Comparison of ENCODE assay signal across 2 cellular contexts in the genomic region with DNA sequence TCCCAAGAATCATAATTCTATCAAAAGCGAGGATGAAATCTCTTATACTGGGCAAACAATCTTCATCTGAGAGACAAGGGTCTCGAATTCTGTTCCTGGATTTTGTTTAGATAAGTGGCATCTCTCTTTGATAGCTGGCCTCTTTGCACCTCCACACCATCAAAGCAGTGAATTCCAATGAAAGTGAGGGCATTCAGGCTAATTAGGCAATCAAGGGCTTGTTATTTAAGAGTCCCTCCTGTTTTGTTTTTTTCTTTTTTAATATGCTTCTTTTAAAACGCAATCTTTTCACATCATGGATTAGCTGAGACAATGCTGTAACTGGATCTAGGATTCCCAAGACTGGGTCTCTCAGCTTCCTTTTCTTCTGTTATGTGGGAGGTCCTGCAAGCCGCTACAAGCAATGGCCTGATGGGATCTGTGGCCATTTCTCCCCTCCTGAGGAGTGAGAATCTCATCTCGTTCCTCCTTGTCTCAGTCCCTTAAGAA.
TF ChIP-seq lines count a peak whose summit lies in the region.

No MANE protein-coding gene starts in this region.

TF ChIP-seq in GM23338, 12 proteins besides CTCF, POLR2A, EP300 and RAD21 (continued from another document):
- TF ChIP-seq CREB1 (CRISPR knock-in tag; IDR thresholded peaks at IDR 0.05; ENCODE audit: low read depth) (no peak), NANOG (IDR thresholded peaks at IDR 0.05; ENCODE audit: borderline replicate concordance) (no peak), POLR2AphosphoS5 (IDR thresholded peaks at IDR 0.05; ENCODE audit: low read depth) (no peak)

TF ChIP-seq in WTC11, 78 proteins besides CTCF, POLR2A, EP300 and RAD21 (continued from another document):
- no peak for TF ChIP-seq GRHL2 (CRISPR knock-in tag; IDR thresholded peaks at IDR 0.05; ENCODE audit: insufficient replicate concordance, severe bottlenecking)
- TF ChIP-seq, protein P1, sequence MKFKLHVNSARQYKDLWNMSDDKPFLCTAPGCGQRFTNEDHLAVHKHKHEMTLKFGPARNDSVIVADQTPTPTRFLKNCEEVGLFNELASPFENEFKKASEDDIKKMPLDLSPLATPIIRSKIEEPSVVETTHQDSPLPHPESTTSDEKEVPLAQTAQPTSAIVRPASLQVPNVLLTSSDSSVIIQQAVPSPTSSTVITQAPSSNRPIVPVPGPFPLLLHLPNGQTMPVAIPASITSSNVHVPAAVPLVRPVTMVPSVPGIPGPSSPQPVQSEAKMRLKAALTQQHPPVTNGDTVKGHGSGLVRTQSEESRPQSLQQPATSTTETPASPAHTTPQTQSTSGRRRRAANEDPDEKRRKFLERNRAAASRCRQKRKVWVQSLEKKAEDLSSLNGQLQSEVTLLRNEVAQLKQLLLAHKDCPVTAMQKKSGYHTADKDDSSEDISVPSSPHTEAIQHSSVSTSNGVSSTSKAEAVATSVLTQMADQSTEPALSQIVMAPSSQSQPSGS (CRISPR knock-in tag; IDR thresholded peaks at IDR 0.05; ENCODE audit: borderline replicate concordance, low read depth) = no peak
- TF ChIP-seq KAT7 (CRISPR knock-in tag; IDR thresholded peaks at IDR 0.05; ENCODE audit: borderline replicate concordance) = no peak
- no peak for TF ChIP-seq AR (CRISPR knock-in tag; IDR thresholded peaks at IDR 0.05)
